ENCODE assay signal across 10 cellular contexts in the genomic region with DNA sequence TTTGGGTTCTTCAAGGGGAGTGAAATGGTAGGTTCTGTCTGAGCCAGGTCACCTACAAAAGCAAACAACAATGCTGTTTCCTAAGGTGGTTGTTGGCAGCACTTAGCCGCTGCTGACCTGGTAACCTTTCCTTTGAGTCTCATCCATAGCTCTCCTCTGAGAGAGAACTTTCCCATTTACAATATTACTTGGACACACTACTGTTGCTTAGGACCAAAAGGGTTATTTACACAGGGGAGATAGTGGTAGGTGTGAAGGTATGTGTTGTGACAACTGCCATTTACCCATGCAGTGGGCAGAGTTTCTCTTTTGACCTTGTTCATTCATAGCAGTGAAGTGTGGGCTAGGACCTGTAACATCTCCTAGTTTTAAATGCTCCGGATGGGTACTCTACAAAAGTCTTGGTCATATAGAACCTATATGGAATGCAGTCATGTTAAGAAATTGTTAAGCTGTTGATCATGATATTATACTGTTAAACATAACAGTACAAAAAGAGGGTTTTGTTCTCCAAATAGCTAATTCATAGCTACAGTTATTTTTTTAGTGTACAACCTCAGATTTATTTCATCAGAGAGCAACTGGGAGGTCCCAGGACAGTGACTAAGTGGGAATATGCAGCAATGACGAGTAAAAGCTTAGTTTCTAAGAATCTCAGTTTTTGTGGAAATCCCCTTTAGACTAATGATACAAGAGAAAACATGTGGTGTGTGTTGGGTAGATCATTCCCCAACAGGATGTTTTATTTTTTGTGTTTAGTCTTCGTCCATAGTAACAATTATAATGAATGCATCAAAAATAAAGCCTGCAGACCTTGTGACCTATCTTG.
DNase-seq lines count a peak whose midpoint lies in the region; ATAC-seq and TF ChIP-seq lines count a peak whose summit lies in the region.
"Had no signal": no experiment of that assay in that cellular context is flagged by ENCODE, and none has a peak within 500 bp of the region (broad histone marks: within the 10 kb centered on the region; RNA-seq: fewer than 3 reads in every experiment).

No MANE protein-coding gene starts in this region.

- no peaks in the 10 kb centered on the region for H3K27me3 Mint-ChIP-seq in glutamatergic neuron (ENCODE audit: unreplicated experiment)

- H3K4ac ChIP-seq in trophoblast cell (ENCODE audit: low read depth, low read length), result no peak overlapping the region

- H3K9me3 ChIP-seq in trophoblast cell (ENCODE audit: insufficient read depth, low read depth, low read length), result no peaks in the 10 kb centered on the region
- H3K9me3 ChIP-seq: neutrophil had no signal

- H4K12ac ChIP-seq in trophoblast cell (ENCODE audit: low read depth, low read length), result no peak overlapping the region

- no peak for TF ChIP-seq CTCF in HFF-Myc (IDR thresholded peaks at IDR 0.05; ENCODE audit: low read depth, low read length, missing control alignments)
- TF ChIP-seq CTCF in glutamatergic neuron (IDR thresholded peaks at IDR 0.05; ENCODE audit: partially characterized antibody, unreplicated experiment), result no peak

- H3K4me3 ChIP-seq in ACC112 (ENCODE audit: low read depth, low read length) (no peak overlapping the region), HFF-Myc (replicated peaks; ENCODE audit: low read depth, low read length) (no peak overlapping the region), trophoblast cell (ENCODE audit: low read depth, low read length) (no peak overlapping the region)

- H3K9me3 Mint-ChIP-seq in glutamatergic neuron (ENCODE audit: unreplicated experiment), result no peaks in the 10 kb centered on the region

- H3K79me1 ChIP-seq in trophoblast cell (ENCODE audit: low read length), result no peaks in the 10 kb centered on the region

- H2BK120ac ChIP-seq in trophoblast cell (ENCODE audit: insufficient read depth, low read length, poor library complexity), result no peak overlapping the region

- H3K36me3 Mint-ChIP-seq in glutamatergic neuron (ENCODE audit: unreplicated experiment), result peaks cover 6% of the 10 kb centered on the region

- H4K91ac ChIP-seq in trophoblast cell (ENCODE audit: low read depth, low read length), result no peak overlapping the region

- H2BK12ac ChIP-seq in trophoblast cell (ENCODE audit: low read length), result no peak overlapping the region

- 47 to 58% (median 55%) methylated on average over 4 of the region's 4 CpGs for WGBS in adipose tissue, 3 donors
- no CpG with 5 or more reads among the region's 4 CpGs for WGBS in trophoblast cell (ENCODE audit: extremely low coverage, insufficient coverage, insufficient read length)

- H3K4me1 Mint-ChIP-seq in glutamatergic neuron (ENCODE audit: low read depth, unreplicated experiment), result no peaks in the 10 kb centered on the region
- H3K4me1 Mint-ChIP-seq: IgD-negative memory B cell had no signal

- H3K4me1 ChIP-seq in ACC112 (ENCODE audit: control insufficient read depth, insufficient read depth, low read length, unreplicated experiment) (peaks cover 29% of the 10 kb centered on the region), trophoblast cell (ENCODE audit: control insufficient read depth in 1 of 2, insufficient read depth in 2 of 2, low read length in 2 of 2) (no peaks in the 10 kb centered on the region)

- DNase-seq in HFF-Myc (ENCODE audit: extremely low read depth, low read depth), result peak; percentile 39
- peak; percentile 55 for DNase-seq in left lobe of liver (ENCODE audit: low spot score)
- no peak for DNase-seq in trophoblast cell
- DNase-seq in glutamatergic neuron, result no peak
- no peak for DNase-seq in SW480 (ENCODE audit: low spot score)
- no peak for DNase-seq in anterior cingulate cortex (lab: John Stamatoyannopoulos, UW)

- no peak overlapping the region for H3K9ac ChIP-seq in trophoblast cell (ENCODE audit: low read length)

- H3K36me3 ChIP-seq in ACC112 (ENCODE audit: insufficient read depth, low read length) (no peaks in the 10 kb centered on the region), trophoblast cell (ENCODE audit: control insufficient read depth in 1 of 2, insufficient read depth in 2 of 2, low read length in 2 of 2) (no peaks in the 10 kb centered on the region)
- H3K36me3 ChIP-seq: neutrophil had no signal

- H3K27ac Mint-ChIP-seq in glutamatergic neuron (ENCODE audit: unreplicated experiment), result no peak overlapping the region
- H3K27ac Mint-ChIP-seq: IgD-negative memory B cell had no signal

- peak; percentile 93 for ATAC-seq in left lobe of liver

- H3K4me2 ChIP-seq in trophoblast cell (ENCODE audit: low read length), result no peak overlapping the region

- H2BK5ac ChIP-seq in trophoblast cell (ENCODE audit: low read depth, low read length, poor library complexity), result no peak overlapping the region

- H3K27me3 ChIP-seq in ACC112 (ENCODE audit: insufficient read depth, low read length) (no peaks in the 10 kb centered on the region), trophoblast cell (ENCODE audit: insufficient read depth, low read length) (no peaks in the 10 kb centered on the region)
- H3K27me3 ChIP-seq: neutrophil had no signal

- no peak overlapping the region for H3K18ac ChIP-seq in trophoblast cell (ENCODE audit: low read length)

- H4K8ac ChIP-seq in trophoblast cell (ENCODE audit: low read depth, low read length), result no peak overlapping the region

- H3K79me2 ChIP-seq in ACC112 (ENCODE audit: control insufficient read depth, insufficient read depth, low read length, unreplicated experiment) (peaks cover 4% of the 10 kb centered on the region), trophoblast cell (ENCODE audit: control insufficient read depth, insufficient read depth, low read length, poor library complexity) (no peaks in the 10 kb centered on the region)

- H3K14ac ChIP-seq in trophoblast cell (ENCODE audit: low read length), result no peak overlapping the region

- no peak overlapping the region for H3K23ac ChIP-seq in trophoblast cell (ENCODE audit: low read length)

- no peak overlapping the region for H2AFZ ChIP-seq in ACC112 (ENCODE audit: low read length, unreplicated experiment)
- no peak overlapping the region for H2AFZ ChIP-seq in trophoblast cell (ENCODE audit: insufficient read depth, low read length, poor library complexity)

- no peak overlapping the region for H2AK5ac ChIP-seq in trophoblast cell (ENCODE audit: low read length)

- H3K27ac ChIP-seq in ACC112 (ENCODE audit: low read depth, low read length), result peak overlapping the region; percentile 89
- peak overlapping the region; percentile 55 for H3K27ac ChIP-seq in adipose tissue (ENCODE audit: low read depth, low read length)
- H3K27ac ChIP-seq in trophoblast cell (ENCODE audit: low read depth, low read length), result no peak overlapping the region
- H3K27ac ChIP-seq: neutrophil had no signal

- H3K4me3 Mint-ChIP-seq in glutamatergic neuron (ENCODE audit: unreplicated experiment), result no peak overlapping the region
- H3K4me3 Mint-ChIP-seq: IgD-negative memory B cell had no signal

Comparison
In these comparisons a context has a peak if more than half of its experiments do, and no peak if none do; other contexts are left out.
1. DNase-seq: peak in HFF-Myc (single experiment) and left lobe of liver (single experiment); none in trophoblast cell (0 of 2), glutamatergic neuron (single experiment), SW480 (single experiment) and anterior cingulate cortex (0 of 58).